1 cellular context compared by ENCODE assay signal in the genomic region with DNA sequence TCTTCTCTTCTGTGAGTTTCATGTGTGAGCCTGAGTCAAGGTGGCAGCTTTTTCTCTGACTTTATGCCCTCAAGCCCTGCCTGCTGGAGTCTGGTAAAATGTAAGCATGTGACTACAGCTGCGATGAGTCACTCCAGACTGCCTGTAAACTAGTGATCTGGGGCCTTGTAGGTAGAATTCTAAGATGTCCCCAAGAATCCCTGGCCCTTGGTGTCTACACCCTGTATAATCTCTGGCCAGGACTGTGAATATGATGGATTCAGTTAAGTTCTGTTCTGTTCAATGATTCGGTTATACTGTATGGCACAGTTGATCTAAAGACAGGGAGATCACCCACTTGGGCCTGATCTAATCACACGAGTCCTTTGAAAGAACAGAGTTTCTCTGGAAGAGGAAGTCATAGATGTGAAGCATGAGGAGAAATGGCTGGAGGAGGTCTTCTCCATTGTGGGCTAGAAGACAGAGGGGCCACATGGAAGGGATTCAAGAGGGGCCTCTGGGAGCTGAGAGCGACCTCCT.
TF ChIP-seq lines count a peak whose summit lies in the region.

No MANE protein-coding gene starts in this region.

TF ChIP-seq in endothelial cell of umbilical vein, 7 proteins besides CTCF, POLR2A, EP300 and RAD21 (continued from another document):
- TF ChIP-seq EZH2 (IDR thresholded peaks at IDR 0.05; ENCODE audit: borderline replicate concordance, low read depth, low read length, severe bottlenecking), result no peak
TF ChIP-seq in endothelial cell of umbilical vein: peak in this region for 2.
